ENCODE assay signal across 9 cellular contexts in genomic region chr1:19974822-19975416, GRCh38. TPM values are rescaled to one million over a fixed set of nuclear protein-coding genes. Genes with fewer than 3 reads are reported as not detected.
A peak's percentile ranks its signal among the peaks of the same experiment; 100 is the strongest.
DNase-seq lines count a peak whose midpoint lies in the region; ATAC-seq, FAIRE-seq and TF ChIP-seq lines count a peak whose summit lies in the region.
"Had no signal": no experiment of that assay in that cellular context is flagged by ENCODE, and none has a peak within 500 bp of the region (broad histone marks: within the 10 kb centered on the region; RNA-seq: fewer than 3 reads in every experiment).

No MANE protein-coding gene starts in this region.

- no peak for ATAC-seq in GM19463 (IDR thresholded peaks at IDR 0.05; ENCODE audit: unreplicated experiment)
- ATAC-seq in GM19467 (IDR thresholded peaks at IDR 0.05; ENCODE audit: unreplicated experiment): no peak
- ATAC-seq: naive thymus-derived CD8-positive, alpha-beta T cell had no signal

- H3K27me3 ChIP-seq in Caco-2 (replicated peaks; ENCODE audit: control insufficient read depth, insufficient read depth, low read length): no peaks in the 10 kb centered on the region
- H3K27me3 ChIP-seq in OCI-LY3 (ENCODE audit: low read depth, low read length): no peaks in the 10 kb centered on the region
- peaks cover 1% of the 10 kb centered on the region for H3K27me3 ChIP-seq in bronchial epithelial cell (ENCODE audit: control insufficient read depth, insufficient read depth, low read length)

- H3K4me3 ChIP-seq in Caco-2 (ENCODE audit: low read depth, low read length): no peak overlapping the region
- H3K4me3 ChIP-seq in OCI-LY3 (ENCODE audit: low read length): no peak overlapping the region
- no peak overlapping the region for H3K4me3 ChIP-seq in bronchial epithelial cell (ENCODE audit: low read depth, low read length)

- intact Hi-C loops in Caco-2 (cut with micrococcal nuclease; ENCODE audit: unreplicated experiment): loop anchor here (1.0 to 2.0 kb wide), 4 partner anchors 28 to 220 kb away; no protein-coding TSS in a partner anchor

- CTCF ChIA-PET in Caco-2 (lab: Charles Lee): interaction anchor here (0.6 to 1.4 kb wide), 9 partner anchors 13 to 690 kb away, joined by 3 to 19 read pairs (median 4); no protein-coding TSS in a partner anchor
- CTCF ChIA-PET in HEK293T (lab: Yijun Ruan, JAX): interaction anchor here (0.6 to 1.4 kb wide), 12 partner anchors 13 to 260 kb away, joined by 3 to 11 read pairs (median 4); no protein-coding TSS in a partner anchor

- H3K4me1 Mint-ChIP-seq in Caco-2 (ENCODE audit: low read depth, unreplicated experiment): peaks cover 8% of the 10 kb centered on the region
- H3K4me1 Mint-ChIP-seq: naive thymus-derived CD8-positive, alpha-beta T cell had no signal

- H3K4me1 ChIP-seq in Caco-2 (peaks cover 20% of the 10 kb centered on the region), OCI-LY3 (ENCODE audit: low read length) (no peaks in the 10 kb centered on the region)

- H2AFZ ChIP-seq in OCI-LY3 (ENCODE audit: low read depth, low read length): no peak overlapping the region

- no peak overlapping the region for H3K4me2 ChIP-seq in OCI-LY3 (ENCODE audit: low read length)

- DNase-seq in Caco-2: peak; percentile 62 to 69
- DNase-seq in HEK293T (ENCODE audit: extremely low spot score): peak; percentile 80
- DNase-seq in bronchial epithelial cell (ENCODE audit: low read depth): peak; percentile 77
- peak; percentile 69 for DNase-seq in kidney tubule cell (ENCODE audit: low spot score)
- peak; percentile 39 for DNase-seq in superior temporal gyrus (ENCODE audit: extremely low spot score)

- H3K9me3 Mint-ChIP-seq in Caco-2 (ENCODE audit: unreplicated experiment): peaks cover 21% of the 10 kb centered on the region
- H3K9me3 Mint-ChIP-seq: naive thymus-derived CD8-positive, alpha-beta T cell had no signal

- no peaks in the 10 kb centered on the region for H3K79me2 ChIP-seq in OCI-LY3 (ENCODE audit: low read length)

- no peaks in the 10 kb centered on the region for H3K36me3 Mint-ChIP-seq in Caco-2 (ENCODE audit: insufficient read depth, unreplicated experiment)
- H3K36me3 Mint-ChIP-seq: naive thymus-derived CD8-positive, alpha-beta T cell had no signal

- H3K9ac ChIP-seq in OCI-LY3 (ENCODE audit: low read length): no peak overlapping the region

- H3K36me3 ChIP-seq in Caco-2 (ENCODE audit: control insufficient read depth, insufficient read depth, low read length): no peaks in the 10 kb centered on the region
- no peaks in the 10 kb centered on the region for H3K36me3 ChIP-seq in OCI-LY3 (replicated peaks; ENCODE audit: low read depth, low read length)
- no peaks in the 10 kb centered on the region for H3K36me3 ChIP-seq in bronchial epithelial cell (ENCODE audit: control insufficient read depth, insufficient read depth, low read length)

- no peaks in the 10 kb centered on the region for H4K20me1 ChIP-seq in OCI-LY3 (ENCODE audit: insufficient read depth, low read length)

- BruUV-seq in Caco-2 (replicated peaks; lab: Mats Ljungman, UMichigan): no TSS peak

- POLR2A ChIA-PET in Caco-2 (lab: Charles Lee): no interaction called here
- POLR2A ChIA-PET in HEK293T (lab: Yijun Ruan, JAX): no interaction called here

- no peak overlapping the region for H3K4me3 Mint-ChIP-seq in Caco-2 (ENCODE audit: unreplicated experiment)
- H3K4me3 Mint-ChIP-seq: naive thymus-derived CD8-positive, alpha-beta T cell had no signal

- H3K9me3 ChIP-seq in Caco-2 (no peaks in the 10 kb centered on the region; the same call in 1 of the 2 replicates), OCI-LY3 (ENCODE audit: insufficient read depth, low read length) (no peaks in the 10 kb centered on the region)

- H3K27me3 Mint-ChIP-seq in Caco-2 (ENCODE audit: insufficient read depth, unreplicated experiment): no peaks in the 10 kb centered on the region

- H3K27ac Mint-ChIP-seq in Caco-2 (ENCODE audit: unreplicated experiment): peak overlapping the region; percentile 42

- FAIRE-seq in bronchial epithelial cell (lab: Jason Lieb, UNC): no peak

- peak; percentile 71 to 92 for TF ChIP-seq CTCF in Caco-2 (IDR thresholded peaks at IDR 0.05; ENCODE audit: insufficient read depth in 1 of 2, low read depth in 1 of 2, low read length in 1 of 2, severe bottlenecking in 1 of 2, unreplicated experiment in 1 of 2)
- TF ChIP-seq CTCF in OCI-LY3 (IDR thresholded peaks at IDR 0.05; ENCODE audit: low read depth, low read length): peak; percentile 61
- TF ChIP-seq CTCF in bronchial epithelial cell (IDR thresholded peaks at IDR 0.05; ENCODE audit: insufficient read depth, low read length, severe bottlenecking): peak; percentile 82

- no peak overlapping the region for H3K27ac ChIP-seq in OCI-LY3 (ENCODE audit: low read length)

TF ChIP-seq in HEK293T, 16 proteins besides CTCF, POLR2A, EP300 and RAD21:
- TF ChIP-seq FOXK2 (IDR thresholded peaks at IDR 0.05) (no peak), TARDBP (IDR thresholded peaks at IDR 0.05) (no peak), L3MBTL2 (conservative IDR thresholded peaks at IDR 0.05) (no peak), ZNF384 (IDR thresholded peaks at IDR 0.05) (no peak), FOXM1 (IDR thresholded peaks at IDR 0.05; ENCODE audit: borderline replicate concordance) (no peak), ELF4 (IDR thresholded peaks at IDR 0.05) (no peak), LEF1 (IDR thresholded peaks at IDR 0.05; ENCODE audit: borderline replicate concordance) (no peak), NFRKB (IDR thresholded peaks at IDR 0.05) (no peak), BHLHE40 (IDR thresholded peaks at IDR 0.05; ENCODE audit: borderline replicate concordance) (no peak), SP1 (IDR thresholded peaks at IDR 0.05) (no peak), CTBP1 (IDR thresholded peaks at IDR 0.05; ENCODE audit: borderline replicate concordance) (no peak)
- TF ChIP-seq, protein P1, sequence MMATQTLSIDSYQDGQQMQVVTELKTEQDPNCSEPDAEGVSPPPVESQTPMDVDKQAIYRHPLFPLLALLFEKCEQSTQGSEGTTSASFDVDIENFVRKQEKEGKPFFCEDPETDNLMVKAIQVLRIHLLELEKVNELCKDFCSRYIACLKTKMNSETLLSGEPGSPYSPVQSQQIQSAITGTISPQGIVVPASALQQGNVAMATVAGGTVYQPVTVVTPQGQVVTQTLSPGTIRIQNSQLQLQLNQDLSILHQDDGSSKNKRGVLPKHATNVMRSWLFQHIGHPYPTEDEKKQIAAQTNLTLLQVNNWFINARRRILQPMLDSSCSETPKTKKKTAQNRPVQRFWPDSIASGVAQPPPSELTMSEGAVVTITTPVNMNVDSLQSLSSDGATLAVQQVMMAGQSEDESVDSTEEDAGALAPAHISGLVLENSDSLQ (IDR thresholded peaks at IDR 0.05): no peak
TF ChIP-seq in HEK293T: peak in this region for 0.

RNA-seq across cellular contexts. Expression of gene PLA2G2A, which starts 4.5 kb away (rescaled TPM):
- total RNA-seq in Caco-2 (2022): 9.2 and 13.0 TPM in 2 replicates
- not detected in 2 replicates for total RNA-seq in bronchial epithelial cell
- total RNA-seq: naive thymus-derived CD8-positive, alpha-beta T cell had no signal

RNA-seq across cellular contexts. Expression of gene PLA2G2E, which starts 51.5 kb away (rescaled TPM):
- 0.41 TPM in 1 of 2 replicates, not detected in the other for total RNA-seq in Caco-2 (2022)
- total RNA-seq in bronchial epithelial cell: not detected in 2 replicates
- total RNA-seq: naive thymus-derived CD8-positive, alpha-beta T cell had no signal

Comparison
In these comparisons a context has a peak if more than half of its experiments do, and no peak if none do; other contexts are left out.
1. RNA of gene PLA2G2A, which starts 4.5 kb away (total RNA-seq): 9.2 to 13.0 TPM in Caco-2; not detected in bronchial epithelial cell; every median in the first group is over 10 times any median in the second.
2. Peak in every context shown above with its lines, with median percentiles within 50 percentile points of each other: DNase-seq and CTCF ChIP-seq.